In the genomic region with DNA sequence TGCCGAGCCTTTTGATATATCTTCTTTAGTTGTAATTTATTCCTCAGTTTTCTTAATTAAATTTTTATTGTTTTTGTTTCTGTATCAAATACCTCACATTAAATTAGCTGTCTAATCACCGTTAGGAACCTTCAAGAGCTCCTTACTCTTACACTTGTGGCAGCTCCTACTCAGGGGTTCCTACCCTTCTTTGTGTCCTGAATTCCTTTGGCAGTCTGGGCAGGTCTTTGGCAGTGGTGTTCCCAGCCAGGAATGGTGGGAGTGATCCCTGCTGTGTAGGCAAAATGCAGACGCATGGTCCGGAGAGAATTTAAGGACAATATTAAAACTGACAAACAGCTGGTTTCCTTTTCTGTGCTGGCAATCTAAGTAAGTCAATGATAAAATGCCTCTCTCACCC, we compare ENCODE assay signal across 21 cellular contexts. TPM values are rescaled to one million over a fixed set of nuclear protein-coding genes. Genes with fewer than 3 reads are reported as not detected.
DNase-seq lines count a peak whose midpoint lies in the region; ATAC-seq and TF ChIP-seq lines count a peak whose summit lies in the region.
"Had no signal": no experiment of that assay in that cellular context is flagged by ENCODE, and none has a peak within 500 bp of the region (broad histone marks: within the 10 kb centered on the region; RNA-seq: fewer than 3 reads in every experiment).

No MANE protein-coding gene starts in this region.

- H3K27ac ChIP-seq in GM23338 (ENCODE audit: low read depth) = no peak overlapping the region
- no peak overlapping the region for H3K27ac ChIP-seq in right cardiac atrium (ENCODE audit: low read length)
- H3K27ac ChIP-seq in psoas muscle = no peak overlapping the region
- H3K27ac ChIP-seq: 22Rv1, A549, C4-2B had no signal

- peaks cover 10% of the 10 kb centered on the region for H3K4me1 Mint-ChIP-seq in GM23338
- H3K4me1 Mint-ChIP-seq in nephron = peaks cover 14% of the 10 kb centered on the region

- TF ChIP-seq CTCF in GM23338 (conservative IDR thresholded peaks at IDR 0.05; ENCODE audit: low read depth in 2 of 2) (no peak), nephron (IDR thresholded peaks at IDR 0.05; ENCODE audit: unreplicated experiment in 3 of 3) (no peak), psoas muscle (IDR thresholded peaks at IDR 0.05) (no peak)

- H3K9me3 Mint-ChIP-seq in GM23338 (no peaks in the 10 kb centered on the region), nephron (no peaks in the 10 kb centered on the region)
- H3K9me3 Mint-ChIP-seq: CD4-positive, alpha-beta T cell; HFFc6 had no signal

- H3K36me3 Mint-ChIP-seq in GM23338 (ENCODE audit: low read depth) (no peaks in the 10 kb centered on the region), nephron (ENCODE audit: low read depth) (no peaks in the 10 kb centered on the region)

- 38% methylated on average over 4 of the region's 4 CpGs for WGBS in right cardiac atrium
- WGBS in psoas muscle, 3 donors = 54 to 58% (median 58%) methylated on average over 4 of the region's 4 CpGs

- no peak overlapping the region for H3K27ac Mint-ChIP-seq in GM23338
- peak overlapping the region; percentile 1 to 77 (median 3) for H3K27ac Mint-ChIP-seq in nephron
- H3K27ac Mint-ChIP-seq: CD4-positive, alpha-beta T cell; HFFc6 had no signal

- intact Hi-C loops in Right ventricle myocardium superior (cut with DNase I) (no loop called here), cardiac septum (cut with DNase I) (no loop called here), right cardiac atrium (cut with DNase I) (no loop called here), psoas muscle (cut with DNase I) (no loop called here)

- no peaks in the 10 kb centered on the region for H3K36me3 ChIP-seq in GM23338 (ENCODE audit: insufficient read depth)
- no peaks in the 10 kb centered on the region for H3K36me3 ChIP-seq in psoas muscle (ENCODE audit: insufficient read depth in 1 of 2, low read depth in 1 of 2)

- H3K27me3 Mint-ChIP-seq in GM23338 (ENCODE audit: insufficient read depth, low read depth, poor library complexity) (no peaks in the 10 kb centered on the region), nephron (ENCODE audit: low read depth) (no peaks in the 10 kb centered on the region)

- no peak overlapping the region for H3K4me2 ChIP-seq in GM23338
- H3K4me2 ChIP-seq: A549 had no signal

- H3K4me1 ChIP-seq in GM23338 (ENCODE audit: insufficient read depth) (no peaks in the 10 kb centered on the region), right cardiac atrium (ENCODE audit: control insufficient read depth, insufficient read depth, low read length) (peaks cover 5% of the 10 kb centered on the region), psoas muscle (no peaks in the 10 kb centered on the region)
- H3K4me1 ChIP-seq: A549, Caco-2 had no signal

- H3K4me3 Mint-ChIP-seq in GM23338 (no peak overlapping the region), nephron (peak overlapping the region in 1 of 3 experiments; percentile 29)
- H3K4me3 Mint-ChIP-seq: CD4-positive, alpha-beta T cell; HFFc6 had no signal

- H3F3A ChIP-seq in GM23338 (replicated peaks; ENCODE audit: low read depth) = no peaks in the 10 kb centered on the region

- H2AFZ ChIP-seq in GM23338 = no peak overlapping the region

- H3K4me3 ChIP-seq in GM23338 (no peak overlapping the region), right cardiac atrium (ENCODE audit: low read length) (peak overlapping the region; percentile 20), psoas muscle (no peak overlapping the region)
- H3K4me3 ChIP-seq: A549 had no signal

- H3K27me3 ChIP-seq in GM23338 (ENCODE audit: insufficient read depth) (no peaks in the 10 kb centered on the region), right cardiac atrium (ENCODE audit: control insufficient read depth, insufficient read depth) (no peaks in the 10 kb centered on the region), psoas muscle (ENCODE audit: insufficient read depth in 3 of 3, low read length in 2 of 3) (no peaks in the 10 kb centered on the region)

- no peaks in the 10 kb centered on the region for H3K9me2 ChIP-seq in GM23338 (ENCODE audit: insufficient read depth)

- no peaks in the 10 kb centered on the region for H4K20me1 ChIP-seq in GM23338 (replicated peaks; ENCODE audit: insufficient read depth)

- H3K9me3 ChIP-seq in right cardiac atrium (ENCODE audit: control insufficient read depth, low read length) (no peaks in the 10 kb centered on the region), psoas muscle (no peaks in the 10 kb centered on the region)
- H3K9me3 ChIP-seq: A549, Caco-2 had no signal

- peak; percentile 25 for ATAC-seq in Right ventricle myocardium superior (ENCODE audit: poor library complexity)
- ATAC-seq in GM23338 = peak; percentile 58
- ATAC-seq in right cardiac atrium = peak in 1 of 2 donors; percentile 45
- no peak for ATAC-seq in psoas muscle
- ATAC-seq: A549, HCT116 had no signal

- no peaks in the 10 kb centered on the region for H3K79me2 ChIP-seq in GM23338 (replicated peaks; ENCODE audit: insufficient read depth)

- DNase-seq in Right ventricle myocardium superior (no peak), cardiac septum (ENCODE audit: low spot score) (no peak), GM23338 (ENCODE audit: low spot score) (no peak), right cardiac atrium (peak in 1 of 3 donors; percentile 42), occipital lobe (lab: John Stamatoyannopoulos, UW) (no peak), psoas muscle (no peak)
- DNase-seq: AML-193; Caco-2; CD4-positive, alpha-beta T cell; DMS153; DMS79; GDM1; GOT3; H7; HFFc6; IMR-90 had no signal

TF ChIP-seq in GM23338, 12 proteins besides CTCF, POLR2A, EP300 and RAD21 (continues in another document):
- TF ChIP-seq JUNB (IDR thresholded peaks at IDR 0.05; ENCODE audit: unreplicated experiment) = no peak
- no peak for TF ChIP-seq ZNF114 (CRISPR knock-in tag; IDR thresholded peaks at IDR 0.05)
- no peak for TF ChIP-seq POLR2AphosphoS5 (IDR thresholded peaks at IDR 0.05; ENCODE audit: low read depth)
- TF ChIP-seq, protein P1, sequence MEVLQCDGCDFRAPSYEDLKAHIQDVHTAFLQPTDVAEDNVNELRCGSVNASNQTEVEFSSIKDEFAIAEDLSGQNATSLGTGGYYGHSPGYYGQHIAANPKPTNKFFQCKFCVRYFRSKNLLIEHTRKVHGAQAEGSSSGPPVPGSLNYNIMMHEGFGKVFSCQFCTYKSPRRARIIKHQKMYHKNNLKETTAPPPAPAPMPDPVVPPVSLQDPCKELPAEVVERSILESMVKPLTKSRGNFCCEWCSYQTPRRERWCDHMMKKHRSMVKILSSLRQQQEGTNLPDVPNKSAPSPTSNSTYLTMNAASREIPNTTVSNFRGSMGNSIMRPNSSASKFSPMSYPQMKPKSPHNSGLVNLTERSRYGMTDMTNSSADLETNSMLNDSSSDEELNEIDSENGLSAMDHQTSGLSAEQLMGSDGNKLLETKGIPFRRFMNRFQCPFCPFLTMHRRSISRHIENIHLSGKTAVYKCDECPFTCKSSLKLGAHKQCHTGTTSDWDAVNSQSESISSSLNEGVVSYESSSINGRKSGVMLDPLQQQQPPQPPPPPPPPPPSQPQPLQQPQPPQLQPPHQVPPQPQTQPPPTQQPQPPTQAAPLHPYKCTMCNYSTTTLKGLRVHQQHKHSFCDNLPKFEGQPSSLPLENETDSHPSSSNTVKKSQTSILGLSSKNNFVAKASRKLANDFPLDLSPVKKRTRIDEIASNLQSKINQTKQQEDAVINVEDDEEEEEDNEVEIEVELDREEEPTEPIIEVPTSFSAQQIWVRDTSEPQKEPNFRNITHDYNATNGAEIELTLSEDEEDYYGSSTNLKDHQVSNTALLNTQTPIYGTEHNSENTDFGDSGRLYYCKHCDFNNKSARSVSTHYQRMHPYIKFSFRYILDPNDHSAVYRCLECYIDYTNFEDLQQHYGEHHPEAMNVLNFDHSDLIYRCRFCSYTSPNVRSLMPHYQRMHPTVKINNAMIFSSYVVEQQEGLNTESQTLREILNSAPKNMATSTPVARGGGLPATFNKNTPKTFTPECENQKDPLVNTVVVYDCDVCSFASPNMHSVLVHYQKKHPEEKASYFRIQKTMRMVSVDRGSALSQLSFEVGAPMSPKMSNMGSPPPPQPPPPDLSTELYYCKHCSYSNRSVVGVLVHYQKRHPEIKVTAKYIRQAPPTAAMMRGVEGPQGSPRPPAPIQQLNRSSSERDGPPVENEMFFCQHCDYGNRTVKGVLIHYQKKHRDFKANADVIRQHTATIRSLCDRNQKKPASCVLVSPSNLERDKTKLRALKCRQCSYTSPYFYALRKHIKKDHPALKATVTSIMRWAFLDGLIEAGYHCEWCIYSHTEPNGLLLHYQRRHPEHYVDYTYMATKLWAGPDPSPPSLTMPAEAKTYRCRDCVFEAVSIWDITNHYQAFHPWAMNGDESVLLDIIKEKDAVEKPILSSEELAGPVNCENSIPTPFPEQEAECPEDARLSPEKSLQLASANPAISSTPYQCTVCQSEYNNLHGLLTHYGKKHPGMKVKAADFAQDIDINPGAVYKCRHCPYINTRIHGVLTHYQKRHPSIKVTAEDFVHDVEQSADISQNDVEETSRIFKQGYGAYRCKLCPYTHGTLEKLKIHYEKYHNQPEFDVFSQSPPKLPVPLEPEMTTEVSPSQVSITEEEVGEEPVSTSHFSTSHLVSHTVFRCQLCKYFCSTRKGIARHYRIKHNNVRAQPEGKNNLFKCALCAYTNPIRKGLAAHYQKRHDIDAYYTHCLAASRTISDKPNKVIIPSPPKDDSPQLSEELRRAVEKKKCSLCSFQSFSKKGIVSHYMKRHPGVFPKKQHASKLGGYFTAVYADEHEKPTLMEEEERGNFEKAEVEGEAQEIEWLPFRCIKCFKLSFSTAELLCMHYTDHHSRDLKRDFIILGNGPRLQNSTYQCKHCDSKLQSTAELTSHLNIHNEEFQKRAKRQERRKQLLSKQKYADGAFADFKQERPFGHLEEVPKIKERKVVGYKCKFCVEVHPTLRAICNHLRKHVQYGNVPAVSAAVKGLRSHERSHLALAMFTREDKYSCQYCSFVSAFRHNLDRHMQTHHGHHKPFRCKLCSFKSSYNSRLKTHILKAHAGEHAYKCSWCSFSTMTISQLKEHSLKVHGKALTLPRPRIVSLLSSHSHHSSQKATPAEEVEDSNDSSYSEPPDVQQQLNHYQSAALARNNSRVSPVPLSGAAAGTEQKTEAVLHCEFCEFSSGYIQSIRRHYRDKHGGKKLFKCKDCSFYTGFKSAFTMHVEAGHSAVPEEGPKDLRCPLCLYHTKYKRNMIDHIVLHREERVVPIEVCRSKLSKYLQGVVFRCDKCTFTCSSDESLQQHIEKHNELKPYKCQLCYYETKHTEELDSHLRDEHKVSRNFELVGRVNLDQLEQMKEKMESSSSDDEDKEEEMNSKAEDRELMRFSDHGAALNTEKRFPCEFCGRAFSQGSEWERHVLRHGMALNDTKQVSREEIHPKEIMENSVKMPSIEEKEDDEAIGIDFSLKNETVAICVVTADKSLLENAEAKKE (CRISPR knock-in tag; IDR thresholded peaks at IDR 0.05) = no peak
- TF ChIP-seq CREB1 (CRISPR knock-in tag; IDR thresholded peaks at IDR 0.05; ENCODE audit: low read depth) = no peak

RNA-seq across cellular contexts. Expression of a gene that starts 41.8 kb away (rescaled TPM):
- total RNA-seq in Right ventricle myocardium superior = 42.0 TPM
- total RNA-seq in cardiac septum = 91.4 TPM
- 2.7 and 8.5 TPM in 2 replicates for total RNA-seq in GM23338 (2014; rRNA removed; shearing (Covaris generic))
- 2.2 and 3.6 TPM in 2 replicates for polyA plus RNA-seq in GM23338 (2016; fragmentation: Nextera tagmentation; extraction: Ambion mirVana)
- total RNA-seq in right cardiac atrium = 10 to 100 TPM; 46.8 to 71.5 (median 57.1) TPM
- polyA plus RNA-seq in right cardiac atrium = 18.9 TPM
- total RNA-seq in occipital lobe = 13.6 TPM
- 100 to 1,000 TPM in 1 of 4 donors, 10 to 100 TPM in 2, 1 to 10 TPM in 1; 9.8 to 123 (median 20.5) TPM for total RNA-seq in psoas muscle
- polyA plus RNA-seq in psoas muscle = 10 to 100 TPM in 1 of 3 donors, 1 to 10 TPM in 2; 3.2 to 12.1 (median 4.0) TPM

Comparison
In these comparisons a context has a peak if more than half of its experiments do, and no peak if none do; other contexts are left out.
1. ATAC-seq: peak in Right ventricle myocardium superior (single experiment) and GM23338 (single experiment); none in psoas muscle (0 of 4).